In genomic region chr16:73015612-73016487, GRCh38 we compare ENCODE assay signal across 2 cellular contexts.
TF ChIP-seq lines count a peak whose summit lies in the region.

No MANE protein-coding gene starts in this region.

TF ChIP-seq in SK-N-SH, 30 proteins besides CTCF, POLR2A, EP300 and RAD21 (continued from another document):
- no peak for TF ChIP-seq MAX (IDR thresholded peaks at IDR 0.05; ENCODE audit: low read depth)
- no peak for TF ChIP-seq TEAD4 (IDR thresholded peaks at IDR 0.05; ENCODE audit: borderline replicate concordance, insufficient read depth)
- no peak for TF ChIP-seq SMC3 (IDR thresholded peaks at IDR 0.05; ENCODE audit: low read depth, low read length)
- TF ChIP-seq FOXJ3 (CRISPR knock-in tag; IDR thresholded peaks at IDR 0.05): no peak
- no peak for TF ChIP-seq USF2 (IDR thresholded peaks at IDR 0.05; ENCODE audit: borderline replicate concordance, low read depth, low read length)
- TF ChIP-seq TCF12 (IDR thresholded peaks at IDR 0.05): no peak
- no peak for TF ChIP-seq USF1 (IDR thresholded peaks at IDR 0.05; ENCODE audit: borderline replicate concordance, low read depth)
- no peak for TF ChIP-seq REST (IDR thresholded peaks at IDR 0.05; ENCODE audit: low read depth, low read length)
- no peak for TF ChIP-seq ELF1 (IDR thresholded peaks at IDR 0.05)
- no peak for TF ChIP-seq GATA2 (CRISPR knock-in tag; IDR thresholded peaks at IDR 0.05)
- no peak for TF ChIP-seq JUND (IDR thresholded peaks at IDR 0.05)
- TF ChIP-seq YY1 (IDR thresholded peaks at IDR 0.05; ENCODE audit: low read depth): no peak

TF ChIP-seq in K562, 482 proteins besides CTCF, POLR2A, EP300 and RAD21 (continued from another document):
- no peak for TF ChIP-seq ZNF609 (CRISPR knock-in tag; IDR thresholded peaks at IDR 0.05; ENCODE audit: borderline replicate concordance)
TF ChIP-seq in K562: peak in this region for 1.
